ENCODE assay signal across 1 cellular context in genomic region chr12:124855275-124855957, GRCh38.
TF ChIP-seq lines count a peak whose summit lies in the region.

No MANE protein-coding gene starts in this region.

TF ChIP-seq in K562, 482 proteins besides CTCF, POLR2A, EP300 and RAD21:
- TF ChIP-seq ZNF436 (CRISPR knock-in tag; IDR thresholded peaks at IDR 0.05): no peak
- no peak for TF ChIP-seq PTTG1 (tag; IDR thresholded peaks at IDR 0.05; ENCODE audit: low read depth)
- TF ChIP-seq CEBPG (CRISPR knock-in tag; IDR thresholded peaks at IDR 0.05): no peak
- TF ChIP-seq CEBPG (tag; conservative IDR thresholded peaks at IDR 0.05 in 1 of 2, IDR thresholded peaks at IDR 0.05 in 1 of 2): no peak
- TF ChIP-seq GATAD2A (IDR thresholded peaks at IDR 0.05): no peak
- TF ChIP-seq ZBTB33 (CRISPR knock-in tag; IDR thresholded peaks at IDR 0.05): no peak
